25 cellular contexts compared by ENCODE assay signal in genomic region chr6:6753301-6753700, GRCh38.
"Had no signal": no experiment of that assay in that cellular context is flagged by ENCODE, and none has a peak within 500 bp of the region (broad histone marks: within the 10 kb centered on the region; RNA-seq: fewer than 3 reads in every experiment).

No MANE protein-coding gene starts in this region.

- H3K4me3 ChIP-seq: ascending aorta, left ventricle myocardium inferior, lung, right lobe of liver, thyroid gland, upper lobe of right lung had no signal

- H3K27ac ChIP-seq: ascending aorta, left ventricle myocardium inferior, right lobe of liver, upper lobe of right lung, VCaP had no signal

- H3K27me3 ChIP-seq: ascending aorta, neutrophil, right lobe of liver, thyroid gland, upper lobe of right lung had no signal

- H3K4me1 ChIP-seq: ascending aorta had no signal

- H3K36me3 ChIP-seq: ascending aorta, left ventricle myocardium inferior, neutrophil, right lobe of liver, thyroid gland, upper lobe of right lung had no signal

- H3K9me3 ChIP-seq: ascending aorta, left ventricle myocardium inferior, neutrophil, right lobe of liver, thyroid gland, upper lobe of right lung had no signal

- DNase-seq: activated CD4-positive, alpha-beta memory T cell treated with anti-CD3 and anti-CD28 coated beads for 36 hours; activated CD4-positive, alpha-beta T cell treated with anti-CD3 and anti-CD28 coated beads, Interleukin-2, amount 10 ng/mL, durations not matched to agents 24 days and 14 days; activated CD4-positive, CD25-positive, alpha-beta regulatory T cell treated with anti-CD3 and anti-CD28 coated beads, Interleukin-2, amount 50 U/mL, for 72 hours; activated CD8-positive, alpha-beta memory T cell treated with anti-CD3 and anti-CD28 coated beads, Interleukin-2, amount 50 U/mL, for 48 hours; activated gamma-delta T cell; activated naive CD4-positive, alpha-beta T cell treated with anti-CD3 and anti-CD28 coated beads, Interleukin-2, amount 10 ng/mL, durations not matched to agents 7 days and 5 days; activated naive CD8-positive, alpha-beta T cell treated with anti-CD3 and anti-CD28 coated beads, Interleukin-2, amount 10 ng/mL, durations not matched to agents 7 days and 5 days; activated T-cell treated with anti-CD3 and anti-CD28 coated beads, Interleukin-2, amount 50 U/mL, for 24 hours; cortex of kidney; foreskin fibroblast; left ventricle myocardium inferior; natural killer cell; right lobe of liver; stimulated activated CD4-positive, alpha-beta T cell treated with anti-CD3 and anti-CD28 coated beads, Interleukin-4, amount 100 ng/mL, for 4 hours; stimulated activated CD8-positive, alpha-beta memory T cell treated with anti-CD3 and anti-CD28 coated beads, Interleukin-4, amount 100 ng/mL, for 48 hours; stimulated activated naive CD8-positive, alpha-beta T cell treated with anti-CD3 and anti-CD28 coated beads, Interleukin-15, amount 100 ng/mL, for 72 hours; substantia nigra; thyroid gland; upper lobe of right lung had no signal

- ATAC-seq: esophagus mucosa; natural killer cell; right lobe of liver; stimulated activated memory B cell treated with anti-CD40 and anti-IgM and Interleukin-4, amounts not matched to agents 10 μg/mL and 1 μg/mL and 100 μg/mL, for 72 hours; stimulated activated naive CD8-positive, alpha-beta T cell treated with anti-CD3 and anti-CD28 coated beads, Interleukin-15, amount 100 ng/mL, for 72 hours; upper lobe of right lung had no signal
